10 cellular contexts compared by ENCODE assay signal in the genomic region with DNA sequence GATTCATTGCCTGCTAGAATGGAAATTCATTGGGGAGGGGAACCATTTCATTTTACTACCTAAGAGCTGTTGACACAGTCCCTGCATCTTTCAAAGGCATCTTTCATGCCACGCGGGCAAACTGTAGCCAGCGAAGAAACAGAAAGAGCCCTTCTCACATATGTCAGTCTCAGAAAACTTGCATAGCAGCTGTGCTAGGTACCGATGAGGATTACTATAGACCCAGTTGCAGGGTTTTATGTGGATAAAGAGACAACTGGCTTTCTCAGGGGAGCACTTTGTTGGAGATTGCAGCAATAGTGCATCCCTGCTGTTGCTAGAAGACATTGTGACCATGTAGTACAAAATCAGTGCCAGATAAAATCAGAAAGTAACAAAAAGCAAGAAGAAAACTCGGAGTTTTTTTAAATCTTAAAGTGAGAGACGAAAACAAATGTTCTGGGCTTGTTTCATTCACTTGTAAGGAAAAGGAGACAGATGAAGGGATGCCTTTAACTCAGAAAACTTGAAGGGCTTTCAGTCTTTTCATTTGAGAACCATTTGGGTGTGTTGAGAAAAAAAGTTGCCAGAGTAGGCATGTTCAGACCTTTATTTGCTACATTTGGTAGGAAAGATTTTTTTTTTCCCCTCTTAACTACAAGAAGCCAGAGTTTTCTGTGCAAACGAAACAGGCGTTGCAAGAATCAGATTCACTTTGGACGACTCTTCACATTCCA.
DNase-seq lines count a peak whose midpoint lies in the region.
"Had no signal": no experiment of that assay in that cellular context is flagged by ENCODE, and none has a peak within 500 bp of the region (broad histone marks: within the 10 kb centered on the region; RNA-seq: fewer than 3 reads in every experiment).

No MANE protein-coding gene starts in this region.

- peaks cover 0 to 2% (median 0%) of the 10 kb centered on the region in 3 donors for H3K36me3 Mint-ChIP-seq in immature natural killer cell

- DNase-seq in C1 segment of cervical spinal cord (lab: John Stamatoyannopoulos, UW) (peak in 9 of 14 donors; percentile 5 to 70 (median 34)), globus pallidus (ENCODE audit: low spot score) (peak; percentile 81), immature natural killer cell (no peak), NCI-H2196 (lab: John Stamatoyannopoulos, UW; ENCODE audit: unreplicated experiment) (no peak)
- DNase-seq in activated CD4-positive, alpha-beta T cell treated with anti-CD3 and anti-CD28 coated beads, Interleukin-2, amount 50 U/mL, for 48 hours: no peak
- DNase-seq in activated naive CD4-positive, alpha-beta T cell treated with Interleukin-2 at 50 U/mL for 16 hours: no peak
- DNase-seq: naive thymus-derived CD8-positive, alpha-beta T cell had no signal

- H3K4me3 Mint-ChIP-seq in immature natural killer cell: no peak overlapping the region
- H3K4me3 Mint-ChIP-seq: naive thymus-derived CD8-positive, alpha-beta T cell had no signal

- no peaks in the 10 kb centered on the region for H3K36me3 ChIP-seq in rectal smooth muscle tissue (ENCODE audit: control insufficient read depth, insufficient read depth, low read length)

- H3K4me3 ChIP-seq in rectal smooth muscle tissue (ENCODE audit: low read length): peak overlapping the region; percentile 52
- H3K4me3 ChIP-seq: K562 had no signal

- no peak overlapping the region for H3K27ac Mint-ChIP-seq in immature natural killer cell
- H3K27ac Mint-ChIP-seq: naive thymus-derived CD8-positive, alpha-beta T cell had no signal

- H3K4me1 Mint-ChIP-seq in immature natural killer cell: no peaks in the 10 kb centered on the region
- H3K4me1 Mint-ChIP-seq: naive thymus-derived CD8-positive, alpha-beta T cell had no signal

- H3K27ac ChIP-seq in angular gyrus (ENCODE audit: low read depth, low read length) (peak overlapping the region; percentile 94), rectal smooth muscle tissue (ENCODE audit: low read depth, low read length) (peak overlapping the region; percentile 65)

- no peaks in the 10 kb centered on the region for H3K27me3 ChIP-seq in rectal smooth muscle tissue (ENCODE audit: control insufficient read depth, insufficient read depth, low read length)

- H3K9me3 Mint-ChIP-seq in immature natural killer cell: peaks cover 8 to 67% (median 35%) of the 10 kb centered on the region in 6 donors

- H3K27me3 Mint-ChIP-seq in immature natural killer cell (ENCODE audit: low read depth in 3 of 3): peaks cover 0 to 2% (median 0%) of the 10 kb centered on the region in 3 donors
- H3K27me3 Mint-ChIP-seq: naive thymus-derived CD8-positive, alpha-beta T cell had no signal

- H3K9ac ChIP-seq in rectal smooth muscle tissue (ENCODE audit: low read length): no peak overlapping the region

- no peaks in the 10 kb centered on the region for H3K4me1 ChIP-seq in rectal smooth muscle tissue (ENCODE audit: control insufficient read depth, insufficient read depth, low read length)

Comparison
In these comparisons a context has a peak if more than half of its experiments do, and no peak if none do; other contexts are left out.
1. DNase-seq: peak in C1 segment of cervical spinal cord (9 of 14) and globus pallidus (single experiment); none in immature natural killer cell (0 of 3), NCI-H2196 (single experiment), activated CD4-positive, alpha-beta T cell treated with anti-CD3 and anti-CD28 coated beads, Interleukin-2, amount 50 U/mL, for 48 hours (0 of 2) and activated naive CD4-positive, alpha-beta T cell treated with Interleukin-2 at 50 U/mL for 16 hours (single experiment).